Comparison of ENCODE assay signal across 10 cellular contexts in genomic region chr16:10578474-10579316, GRCh38. TPM values are rescaled to one million over a fixed set of nuclear protein-coding genes. Genes with fewer than 3 reads are reported as not detected.
DNase-seq lines count a peak whose midpoint lies in the region; ATAC-seq and TF ChIP-seq lines count a peak whose summit lies in the region.
"Had no signal": no experiment of that assay in that cellular context is flagged by ENCODE, and none has a peak within 500 bp of the region (broad histone marks: within the 10 kb centered on the region; RNA-seq: fewer than 3 reads in every experiment).

No MANE protein-coding gene starts in this region.

- no peaks in the 10 kb centered on the region for H3K36me3 ChIP-seq in gastrocnemius medialis

- peaks cover 8 to 20% (median 10%) of the 10 kb centered on the region in 3 donors for H3K27me3 Mint-ChIP-seq in immature natural killer cell (ENCODE audit: low read depth in 3 of 3)

- H3K4me3 ChIP-seq in gastrocnemius medialis = peak overlapping the region; percentile 80 to 96 (median 88)

- DNase-seq in Daoy (ENCODE audit: low read depth) = peak; percentile 55
- DNase-seq in amniotic epithelial cell (ENCODE audit: low read depth) = peak; percentile 31
- peak; percentile 60 for DNase-seq in left ventricle myocardium superior
- no peak for DNase-seq in gastrocnemius medialis
- DNase-seq in AML-193 (lab: John Stamatoyannopoulos, UW) = no peak
- no peak for DNase-seq in GF-D8 (lab: John Stamatoyannopoulos, UW)
- DNase-seq in EL = no peak
- DNase-seq in immature natural killer cell = no peak
- DNase-seq: DND-41, NCI-H2171 had no signal

- intact Hi-C loops in left ventricle myocardium superior (cut with micrococcal nuclease) (no loop called here), gastrocnemius medialis (cut with DNase I; ENCODE audit: low total_unique reads) (loop anchor here (2.0 to 10.0 kb wide), 2 partner anchors 58 to 1484 kb away; partner anchors contain the start of gene HAPSTR1)

- no peak overlapping the region for H3K27ac Mint-ChIP-seq in immature natural killer cell

- no peaks in the 10 kb centered on the region for H3K27me3 ChIP-seq in gastrocnemius medialis

- ATAC-seq in left ventricle myocardium superior (peak; percentile 21), gastrocnemius medialis (no peak)

- in situ Hi-C loops in gastrocnemius medialis (cut with MboI; ENCODE audit: low sequenced_read_pairs in 4 of 4) = loop anchor here in 2 of 4 donors (10.0 kb wide), 2 partner anchors 54 to 64 kb away; no protein-coding TSS in a partner anchor

- peaks cover 39 to 50% of the 10 kb centered on the region in 2 donors for H3K4me1 ChIP-seq in gastrocnemius medialis

- no peaks in the 10 kb centered on the region for H3K9me3 ChIP-seq in gastrocnemius medialis

- TF ChIP-seq CTCF in gastrocnemius medialis (IDR thresholded peaks at IDR 0.05 in 4 of 5, conservative IDR thresholded peaks at IDR 0.05 in 1 of 5) = no peak

- no peaks in the 10 kb centered on the region for H3K36me3 Mint-ChIP-seq in immature natural killer cell

- H3K9me3 Mint-ChIP-seq in immature natural killer cell = no peaks in the 10 kb centered on the region

- no peak overlapping the region for H3K4me3 Mint-ChIP-seq in immature natural killer cell

- no peaks in the 10 kb centered on the region for H3K4me1 Mint-ChIP-seq in immature natural killer cell

- no peak for TF ChIP-seq POLR2A in gastrocnemius medialis (IDR thresholded peaks at IDR 0.05)

- H3K27ac ChIP-seq in gastrocnemius medialis = peak overlapping the region; percentile 87 to 93 (median 88)

RNA-seq across cellular contexts. Expression of gene EMP2, which starts 1.7 kb away (rescaled TPM):
- 14.2 and 15.5 TPM in 2 replicates for total RNA-seq in Daoy (2014; rRNA removed; shearing (Covaris generic))
- total RNA-seq in left ventricle myocardium superior (96.4 TPM), gastrocnemius medialis (10 to 100 TPM in 3 of 4 donors, 1 to 10 TPM in 1; 7.9 to 13.5 (median 11.7) TPM)
- polyA plus RNA-seq in immature natural killer cell = not detected

Comparison
In these comparisons a context has a peak if more than half of its experiments do, and no peak if none do; other contexts are left out.
1. DNase-seq: peak in Daoy (single experiment), amniotic epithelial cell (single experiment) and left ventricle myocardium superior (single experiment); none in gastrocnemius medialis (0 of 2), AML-193 (0 of 2), GF-D8 (single experiment), EL (single experiment) and immature natural killer cell (0 of 3).